ENCODE assay signal across 9 cellular contexts in the genomic region with DNA sequence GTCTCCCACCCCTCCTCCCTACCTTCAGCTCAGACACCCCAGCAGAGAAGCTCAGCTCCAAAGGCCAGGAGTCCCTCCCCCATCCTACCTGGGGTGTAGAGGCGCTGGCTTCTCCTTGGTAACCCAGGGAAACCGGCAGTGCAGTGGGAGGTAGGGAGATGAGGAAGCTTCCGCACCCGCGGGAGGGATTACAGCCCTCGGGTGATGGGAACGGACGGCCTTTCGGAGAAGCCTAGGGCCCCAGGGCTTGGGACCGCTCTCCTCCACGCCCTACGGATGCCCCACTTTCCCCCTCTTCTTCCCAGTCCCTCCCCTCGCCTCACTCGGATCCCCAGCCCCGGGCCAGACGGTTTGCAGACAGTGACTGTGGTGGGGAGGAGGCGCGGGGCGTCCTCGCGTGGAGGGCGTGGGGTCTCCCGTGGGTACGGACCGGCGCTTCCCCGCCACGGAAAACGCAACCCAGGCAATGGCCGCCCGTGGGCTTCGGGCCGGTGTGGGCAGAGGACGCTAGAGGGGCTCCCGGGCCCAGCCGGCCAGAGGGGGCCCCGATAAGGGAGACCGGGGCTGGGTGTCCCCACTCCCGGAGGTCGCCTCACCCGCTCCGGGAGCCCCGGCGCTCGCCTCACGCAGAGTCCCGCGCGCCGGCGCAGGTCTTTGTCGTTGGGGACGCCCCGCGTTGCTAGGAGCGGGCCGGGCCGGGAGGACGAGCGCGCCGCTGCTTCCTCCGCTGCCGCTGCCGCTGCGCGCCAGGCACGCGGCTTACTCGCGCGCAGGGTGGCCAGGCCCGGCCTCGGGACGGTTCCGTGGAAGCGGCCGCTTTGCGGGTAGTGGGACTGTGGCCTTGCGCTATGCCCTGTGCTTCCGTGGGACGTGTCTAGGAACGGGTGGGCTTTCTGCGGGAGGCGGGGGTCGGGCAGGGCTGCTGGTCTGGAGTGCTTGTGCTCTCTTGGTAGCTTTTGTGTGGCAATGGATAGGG. TPM values are rescaled to one million over a fixed set of nuclear protein-coding genes. Genes with fewer than 3 reads are reported as not detected.
A peak's percentile ranks its signal among the peaks of the same experiment; 100 is the strongest.
DNase-seq lines count a peak whose midpoint lies in the region; ATAC-seq and TF ChIP-seq lines count a peak whose summit lies in the region.
"Had no signal": no experiment of that assay in that cellular context is flagged by ENCODE, and none has a peak within 500 bp of the region (broad histone marks: within the 10 kb centered on the region; RNA-seq: fewer than 3 reads in every experiment).

No MANE protein-coding gene starts in this region.

- H4K91ac ChIP-seq in IMR-90 (ENCODE audit: insufficient read depth, low read depth, low read length), result no peak overlapping the region

- peaks cover 14% of the 10 kb centered on the region for H3K36me3 Mint-ChIP-seq in memory B cell

- no peaks in the 10 kb centered on the region for H3K9me3 ChIP-seq in IMR-90 (ENCODE audit: control insufficient read depth, insufficient read depth, low read length)

- peaks cover 18% of the 10 kb centered on the region for H3K36me3 ChIP-seq in IMR-90 (ENCODE audit: control insufficient read depth, insufficient read depth, low read length)

- peak overlapping the region; percentile 52 for H3K4me3 Mint-ChIP-seq in memory B cell

- H3K9ac ChIP-seq in IMR-90 (ENCODE audit: low read depth, low read length), result peak overlapping the region; percentile 83

- H2AK9ac ChIP-seq in IMR-90 (replicated peaks; ENCODE audit: low read depth, low read length, poor library complexity), result peak overlapping the region; percentile 76

- no peaks in the 10 kb centered on the region for H4K20me1 ChIP-seq in IMR-90 (ENCODE audit: insufficient read depth, low read length)

- ATAC-seq in IMR-90 (ENCODE audit: low read depth), result peak; percentile 89
- peak; percentile 89 for ATAC-seq in memory B cell (ENCODE audit: low read depth)
- no peak for ATAC-seq in GM21367 (IDR thresholded peaks at IDR 0.05; ENCODE audit: unreplicated experiment)

- no peak overlapping the region; the same call in 1 of the 2 replicates for H2AK5ac ChIP-seq in IMR-90 (ENCODE audit: low read depth, low read length)

- peak overlapping the region; percentile 52 for H3K14ac ChIP-seq in IMR-90 (replicated peaks; ENCODE audit: low read depth, low read length)

- CTCF ChIA-PET in IMR-90 (lab: Yijun Ruan, JAX), result interaction anchor here (0.8 to 1.0 kb wide), 2 partner anchors 15 to 29 kb away, joined by 4 read pairs; a partner anchor contains a TSS

- H3K27ac Mint-ChIP-seq in memory B cell, result no peak overlapping the region

- peak overlapping the region; percentile 88 for H2AFZ ChIP-seq in IMR-90 (replicated peaks; ENCODE audit: low read length, poor library complexity)

- H2BK120ac ChIP-seq in IMR-90 (ENCODE audit: low read depth, low read length), result no peak overlapping the region

- no TSS peak for BruUV-seq in IMR-90 (replicated peaks; lab: Mats Ljungman, UMichigan)

- H3K79me1 ChIP-seq in IMR-90 (ENCODE audit: low read depth in 1 of 2, low read length in 2 of 2), result no peaks in the 10 kb centered on the region

- H3K4me1 ChIP-seq in IMR-90 (ENCODE audit: control insufficient read depth, insufficient read depth, low read length), result no peaks in the 10 kb centered on the region

- H3K23ac ChIP-seq in IMR-90 (ENCODE audit: low read depth, low read length), result peak overlapping the region; percentile 8; the same call in 1 of the 2 replicates

- POLR2A ChIA-PET in IMR-90 (lab: Charles Lee; ENCODE audit: unreplicated experiment), result no interaction called here

- peak overlapping the region; percentile 82 for H3K4ac ChIP-seq in IMR-90 (ENCODE audit: low read depth, low read length)

- H2BK5ac ChIP-seq in IMR-90 (ENCODE audit: low read depth, low read length, poor library complexity, severe bottlenecking), result no peak overlapping the region

- no peak overlapping the region; the same call in none of the 2 replicates for H4K5ac ChIP-seq in IMR-90 (ENCODE audit: low read depth, low read length)

- no peak for TF ChIP-seq RAD21 in IMR-90 (IDR thresholded peaks at IDR 0.05; ENCODE audit: low read length)

- peaks cover 3% of the 10 kb centered on the region for H3K4me1 Mint-ChIP-seq in memory B cell

- H4K8ac ChIP-seq in IMR-90 (ENCODE audit: low read depth in 2 of 2, low read length in 2 of 2), result peak overlapping the region; percentile 65 to 66; a peak in 2 of 4 replicates

- intact Hi-C loops in IMR-90 (cut with micrococcal nuclease), result no loop called here

- no peak overlapping the region for H3K56ac ChIP-seq in IMR-90 (ENCODE audit: extremely low read depth, insufficient read depth, low read length)

- no peaks in the 10 kb centered on the region; the same call in 1 of the 2 replicates for H3K9me1 ChIP-seq in IMR-90 (ENCODE audit: insufficient read depth, low read length)

- peak overlapping the region; percentile 88 for H3K4me2 ChIP-seq in IMR-90 (ENCODE audit: low read depth, low read length)

- H3K18ac ChIP-seq in IMR-90 (ENCODE audit: low read depth, low read length), result no peak overlapping the region

- peak overlapping the region; percentile 65 for H3K4me3 ChIP-seq in IMR-90 (ENCODE audit: insufficient read depth, low read depth, low read length)

- no peak overlapping the region for H2BK15ac ChIP-seq in IMR-90 (ENCODE audit: low read depth, low read length)

- 0% methylated on average over 44 of the region's 86 CpGs; no CpG with 5 or more reads in 1 of the 2 experiments for WGBS in IMR-90 (ENCODE audit: extremely low coverage in 2 of 2, insufficient read length in 1 of 2), 2 experiments

- peak overlapping the region; percentile 39; the same call in 1 of the 2 replicates for H3K27ac ChIP-seq in IMR-90 (ENCODE audit: insufficient read depth, low read length)

- no peaks in the 10 kb centered on the region for H3K9me3 Mint-ChIP-seq in memory B cell

- dilution Hi-C loops in IMR-90 (cut with HindIII; ENCODE audit: low sequenced_read_pairs, unreplicated experiment), result no loop called here

- DNase-seq in Ammon's horn (ENCODE audit: low spot score) (peak; percentile 63), IMR-90 (peak; percentile 29), ecto neural progenitor cell (ENCODE audit: low spot score) (peak; percentile 81), memory B cell (ENCODE audit: low spot score in 2 of 2) (peak in 1 of 2 donors; percentile 41), GM19238 (ENCODE audit: insufficient read length, low spot score) (no peak)
- peak; percentile 51 for DNase-seq in activated CD4-positive, alpha-beta T cell treated with anti-CD3 and anti-CD28 coated beads, Interleukin-2, amount 50 U/mL, for 1 hour
- peak; percentile 21 to 23 for DNase-seq in stimulated activated CD8-positive, alpha-beta memory T cell treated with anti-CD3 and anti-CD28 coated beads, Interleukin-15, amount 100 ng/mL, for 48 hours (ENCODE audit: low read depth in 2 of 2)

- peaks cover 32% of the 10 kb centered on the region for H3K27me3 ChIP-seq in IMR-90 (ENCODE audit: control insufficient read depth, insufficient read depth, low read length)

- no peak for TF ChIP-seq POLR2A in IMR-90 (IDR thresholded peaks at IDR 0.05; ENCODE audit: low read depth, low read length)

- in situ Hi-C loops in IMR-90 (cut with MboI; ENCODE audit: low sequenced_read_pairs), result no loop called here

- peaks cover 21% of the 10 kb centered on the region for H3K27me3 Mint-ChIP-seq in memory B cell

- no peak overlapping the region for H2BK20ac ChIP-seq in IMR-90 (ENCODE audit: low read depth, low read length)

- no peak for TF ChIP-seq CTCF in IMR-90 (conservative IDR thresholded peaks at IDR 0.05; ENCODE audit: low read depth, low read length)

TF ChIP-seq in IMR-90, 13 proteins besides CTCF, POLR2A, EP300 and RAD21:
- peak; percentile 43; the same call in 1 of the 2 replicates for TF ChIP-seq MAZ (IDR thresholded peaks at IDR 0.05; ENCODE audit: borderline replicate concordance, low read depth, low read length)
- TF ChIP-seq CHD1 (IDR thresholded peaks at IDR 0.05; ENCODE audit: low read depth, low read length), result no peak
- 0 out of 2 replicates have a peak, but pooled peaks have one; percentile 34 for TF ChIP-seq MXI1 (IDR thresholded peaks at IDR 0.05; ENCODE audit: borderline replicate concordance, low read depth, low read length)

RNA-seq across cellular contexts. Expression of a gene that starts 15.8 kb away (rescaled TPM):
- 10.4 and 10.8 TPM in 2 replicates for total RNA-seq in IMR-90 (2012; rRNA removed)
- polyA plus RNA-seq in IMR-90 (2012; rRNA removed), result 9.1 and 10.3 TPM in 2 replicates
- 8.0 and 8.9 TPM in 2 replicates for polyA plus RNA-seq in IMR-90 (2012; cell fraction: cytosol; rRNA removed)
- 15.6 and 29.8 TPM in 2 replicates for polyA plus RNA-seq in IMR-90 (2012; cell fraction: nucleus; rRNA removed; ENCODE audit: low replicate concordance)

RNA-seq across cellular contexts. Expression of a gene that starts 27.1 kb away (rescaled TPM):
- total RNA-seq in IMR-90 (2012; rRNA removed), result not detected in 2 replicates
- not detected in 2 replicates for polyA plus RNA-seq in IMR-90 (2012; rRNA removed)
- polyA plus RNA-seq in IMR-90 (2012; cell fraction: cytosol; rRNA removed), result 0.01 TPM in 1 of 2 replicates, not detected in the other
- 0.06 and 0.15 TPM in 2 replicates for polyA plus RNA-seq in IMR-90 (2012; cell fraction: nucleus; rRNA removed; ENCODE audit: low replicate concordance)
- total RNA-seq: glomerular endothelial cell had no signal

RNA-seq across cellular contexts. Expression of a gene that starts 32.0 kb away (rescaled TPM):
- total RNA-seq in IMR-90 (2012; rRNA removed), result 7.5 and 7.9 TPM in 2 replicates
- polyA plus RNA-seq in IMR-90 (2012; rRNA removed), result 13.0 and 16.7 TPM in 2 replicates
- 17.6 and 22.6 TPM in 2 replicates for polyA plus RNA-seq in IMR-90 (2012; cell fraction: cytosol; rRNA removed)
- polyA plus RNA-seq in IMR-90 (2012; cell fraction: nucleus; rRNA removed; ENCODE audit: low replicate concordance), result 14.5 and 23.0 TPM in 2 replicates

RNA-seq across cellular contexts. Expression of a gene that starts 40.0 kb away (rescaled TPM):
- total RNA-seq in IMR-90 (2012; rRNA removed), result 41.7 and 51.4 TPM in 2 replicates
- 89.9 and 94.8 TPM in 2 replicates for polyA plus RNA-seq in IMR-90 (2012; rRNA removed)
- 91.0 and 123 TPM in 2 replicates for polyA plus RNA-seq in IMR-90 (2012; cell fraction: cytosol; rRNA removed)
- 64.5 and 76.3 TPM in 2 replicates for polyA plus RNA-seq in IMR-90 (2012; cell fraction: nucleus; rRNA removed; ENCODE audit: low replicate concordance)

RNA-seq across cellular contexts. Expression of a gene that starts 45.1 kb away (rescaled TPM):
- not detected in 2 replicates for total RNA-seq in IMR-90 (2012; rRNA removed)
- polyA plus RNA-seq in IMR-90 (2012; rRNA removed), result not detected in 2 replicates
- not detected in 2 replicates for polyA plus RNA-seq in IMR-90 (2012; cell fraction: cytosol; rRNA removed)
- not detected in 2 replicates for polyA plus RNA-seq in IMR-90 (2012; cell fraction: nucleus; rRNA removed; ENCODE audit: low replicate concordance)
- total RNA-seq: glomerular endothelial cell had no signal
